Comparison of ENCODE assay signal across 18 cellular contexts in the genomic region with DNA sequence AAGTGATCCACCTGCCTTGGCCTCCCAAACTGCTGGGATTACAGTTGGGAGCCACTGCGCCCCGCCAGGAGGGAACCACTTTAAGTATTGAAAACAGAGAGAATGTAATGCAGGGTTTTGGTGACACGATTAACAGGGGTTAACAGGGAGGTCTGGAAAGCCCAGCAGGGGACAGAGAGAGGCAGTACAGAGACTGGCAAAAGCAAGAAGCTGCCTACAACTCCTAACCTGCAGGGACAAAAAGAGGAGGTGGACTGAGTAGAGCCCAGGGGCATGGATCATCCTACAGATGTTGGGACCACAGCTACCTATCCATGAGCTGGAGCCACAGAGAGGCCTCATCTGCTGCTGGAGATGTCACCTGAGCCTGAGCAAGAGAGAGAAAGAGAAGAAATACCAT. TPM values are rescaled to one million over a fixed set of nuclear protein-coding genes. Genes with fewer than 3 reads are reported as not detected.
A peak's percentile ranks its signal among the peaks of the same experiment; 100 is the strongest.
DNase-seq lines count a peak whose midpoint lies in the region; ATAC-seq and TF ChIP-seq lines count a peak whose summit lies in the region.
"Had no signal": no experiment of that assay in that cellular context is flagged by ENCODE, and none has a peak within 500 bp of the region (broad histone marks: within the 10 kb centered on the region; RNA-seq: fewer than 3 reads in every experiment).

No MANE protein-coding gene starts in this region.

- CTCF ChIA-PET in CD4-positive, alpha-beta T cell (lab: Charles Lee): no interaction called here

- no peak overlapping the region for H4K5ac ChIP-seq in mesendoderm (ENCODE audit: low read length)

- peaks cover 9% of the 10 kb centered on the region for H3K36me3 Mint-ChIP-seq in CD4-positive, alpha-beta T cell (ENCODE audit: low read depth)
- H3K36me3 Mint-ChIP-seq in T-helper 17 cell (ENCODE audit: low read depth): no peaks in the 10 kb centered on the region

- peaks cover 20% of the 10 kb centered on the region for H3K4me1 Mint-ChIP-seq in CD4-positive, alpha-beta T cell (ENCODE audit: low read depth)
- peaks cover 20% of the 10 kb centered on the region for H3K4me1 Mint-ChIP-seq in T-helper 17 cell

- WGBS in mesendoderm (ENCODE audit: extremely low coverage, insufficient coverage, low lambda C conversion rate): no CpG with 5 or more reads among the region's 3 CpGs

- no peak overlapping the region for H2BK15ac ChIP-seq in mesendoderm (replicated peaks; ENCODE audit: low read depth)

- H3K4me3 Mint-ChIP-seq in CD4-positive, alpha-beta T cell: peak overlapping the region; percentile 81
- no peak overlapping the region for H3K4me3 Mint-ChIP-seq in T-helper 17 cell
- H3K4me3 Mint-ChIP-seq: stimulated activated memory B cell treated with anti-CD40 and anti-IgM and Interleukin-4, amounts not matched to agents 10 μg/mL and 1 μg/mL and 100 μg/mL, for 72 hours had no signal

- H2BK5ac ChIP-seq in mesendoderm (ENCODE audit: low read length): no peak overlapping the region

- intact Hi-C loops in CD4-positive, alpha-beta T cell (cut with DNase I, micrococcal nuclease): loop anchor here in 1 of 2 experiments (5.0 kb wide), 1 partner anchor 139 kb away; a partner anchor contains a TSS

- H3K56ac ChIP-seq in mesendoderm (ENCODE audit: low read length): no peak overlapping the region

- H2BK120ac ChIP-seq in mesendoderm (ENCODE audit: low read depth, low read length): no peak overlapping the region

- H3K18ac ChIP-seq in mesendoderm (ENCODE audit: low read length): no peak overlapping the region

- no peak for ATAC-seq in CD4-positive, alpha-beta T cell (ENCODE audit: poor library complexity)
- ATAC-seq in T-helper 17 cell: no peak
- ATAC-seq: Right ventricle myocardium inferior; stimulated activated memory B cell treated with anti-CD40 and anti-IgM and Interleukin-4, amounts not matched to agents 10 μg/mL and 1 μg/mL and 100 μg/mL, for 72 hours had no signal

- H3K36me3 ChIP-seq in mesendoderm (ENCODE audit: control insufficient read depth, insufficient read depth, low read length): peaks cover 7% of the 10 kb centered on the region
- H3K36me3 ChIP-seq: thoracic aorta had no signal

- no peak overlapping the region for H3K4ac ChIP-seq in mesendoderm (ENCODE audit: low read depth, low read length)

- POLR2A ChIA-PET in CD4-positive, alpha-beta T cell (lab: Charles Lee): interaction anchor here (0.6 kb wide), 1 partner anchor 26 kb away, joined by 3 read pairs; no protein-coding TSS in a partner anchor

- no peaks in the 10 kb centered on the region for H3K9me3 ChIP-seq in CD4-positive, alpha-beta T cell (ENCODE audit: control insufficient read depth, low read length)
- no peaks in the 10 kb centered on the region for H3K9me3 ChIP-seq in T-helper 17 cell (ENCODE audit: control insufficient read depth, low read length, poor library complexity, severe bottlenecking)
- H3K9me3 ChIP-seq: thoracic aorta had no signal

- no peaks in the 10 kb centered on the region for H3K27me3 ChIP-seq in CD4-positive, alpha-beta T cell (ENCODE audit: control insufficient read depth, insufficient read depth, low read length)
- no peaks in the 10 kb centered on the region for H3K27me3 ChIP-seq in mesendoderm (ENCODE audit: insufficient read depth, low read length, poor library complexity)

- peaks cover 14% of the 10 kb centered on the region for H3K4me1 ChIP-seq in mesendoderm (ENCODE audit: control insufficient read depth, low read depth, low read length)

- H3K4me3 ChIP-seq in mesendoderm (ENCODE audit: low read length): no peak overlapping the region
- H3K4me3 ChIP-seq: thoracic aorta had no signal

- no peak overlapping the region for H3K23ac ChIP-seq in mesendoderm (ENCODE audit: low read length)

- H2AK5ac ChIP-seq in mesendoderm (ENCODE audit: low read length): no peak overlapping the region

- no peak for DNase-seq in CD4-positive, alpha-beta T cell
- peak; percentile 40 for DNase-seq in ELF-1 (ENCODE audit: low read depth, low spot score)
- no peak for DNase-seq in T-helper 17 cell
- DNase-seq in mesendoderm: peak; percentile 11
- DNase-seq in DMS 273 (lab: John Stamatoyannopoulos, UW; ENCODE audit: unreplicated experiment): no peak
- DNase-seq in amniotic stem cell (lab: John Stamatoyannopoulos, UW): no peak
- no peak for DNase-seq in effector CD4-positive, alpha-beta T cell
- DNase-seq: aorta; DMS 273 treated with DMSO at 0.1 percent for 48 hours; kidney; mesenchymal stem cell; MM.1S; NCI-H1694 treated with DMSO at 0.1 percent for 48 hours; NCI-H446; stimulated activated CD4-positive, alpha-beta T cell treated with anti-CD3 and anti-CD28 coated beads, Interleukin-15, amount 100 ng/mL, for 24 hours had no signal

- no peak overlapping the region for H4K8ac ChIP-seq in mesendoderm (ENCODE audit: low read depth, low read length)

- H3K4me2 ChIP-seq in mesendoderm (ENCODE audit: low read length): no peak overlapping the region

- no peaks in the 10 kb centered on the region for H3K9me3 Mint-ChIP-seq in CD4-positive, alpha-beta T cell
- H3K9me3 Mint-ChIP-seq: stimulated activated memory B cell treated with anti-CD40 and anti-IgM and Interleukin-4, amounts not matched to agents 10 μg/mL and 1 μg/mL and 100 μg/mL, for 72 hours had no signal

- no peak overlapping the region for H3K27ac Mint-ChIP-seq in CD4-positive, alpha-beta T cell
- H3K27ac Mint-ChIP-seq in T-helper 17 cell: peak overlapping the region; percentile 34
- H3K27ac Mint-ChIP-seq: stimulated activated memory B cell treated with anti-CD40 and anti-IgM and Interleukin-4, amounts not matched to agents 10 μg/mL and 1 μg/mL and 100 μg/mL, for 72 hours had no signal

- H3K27ac ChIP-seq in CD4-positive, alpha-beta T cell (ENCODE audit: low read depth, low read length): no peak overlapping the region
- no peak overlapping the region for H3K27ac ChIP-seq in mesendoderm (ENCODE audit: low read depth, low read length)
- H3K27ac ChIP-seq: thoracic aorta had no signal

- H3K79me1 ChIP-seq in mesendoderm (ENCODE audit: low read length): peaks cover 18% of the 10 kb centered on the region

- H3K27me3 Mint-ChIP-seq in CD4-positive, alpha-beta T cell: no peaks in the 10 kb centered on the region
- H3K27me3 Mint-ChIP-seq in T-helper 17 cell: no peaks in the 10 kb centered on the region
- H3K27me3 Mint-ChIP-seq: stimulated activated memory B cell treated with anti-CD40 and anti-IgM and Interleukin-4, amounts not matched to agents 10 μg/mL and 1 μg/mL and 100 μg/mL, for 72 hours had no signal

- no peak for TF ChIP-seq CTCF in CD4-positive, alpha-beta T cell (IDR thresholded peaks at IDR 0.05)

- peaks cover 30% of the 10 kb centered on the region for H3K79me2 ChIP-seq in mesendoderm (ENCODE audit: control insufficient read depth, insufficient read depth, low read length)

- no peak overlapping the region for H3K9ac ChIP-seq in mesendoderm (ENCODE audit: low read length)

RNA-seq across cellular contexts. Expression of a gene that starts 1.7 kb away (rescaled TPM):
- 1 to 10 TPM; 4.0 to 4.8 TPM for total RNA-seq in CD4-positive, alpha-beta T cell
- 1 to 10 TPM; 8.5 to 9.4 TPM for total RNA-seq in T-helper 17 cell
- 63.0 TPM for polyA plus RNA-seq in mesendoderm (2013, experiment 1 of 2)
- polyA plus RNA-seq in mesendoderm (2013, experiment 2 of 2): 65.1 TPM

RNA-seq across cellular contexts. Expression of a gene that starts 27.4 kb away (rescaled TPM):
- 10 to 100 TPM; 18.4 to 21.0 TPM for total RNA-seq in CD4-positive, alpha-beta T cell
- total RNA-seq in T-helper 17 cell: 10 to 100 TPM; 44.6 to 53.5 TPM
- polyA plus RNA-seq in mesendoderm (2013, experiment 1 of 2): 44.0 TPM
- polyA plus RNA-seq in mesendoderm (2013, experiment 2 of 2): 44.6 TPM

RNA-seq across cellular contexts. Expression of a gene that starts 42.9 kb away (rescaled TPM):
- total RNA-seq in CD4-positive, alpha-beta T cell: 1 to 10 TPM in 1 of 2 experiments, under 1 TPM in 1; 0.95 to 1.0 TPM
- total RNA-seq in T-helper 17 cell: 1 to 10 TPM; 1.1 to 1.9 TPM
- polyA plus RNA-seq in mesendoderm (2013, experiment 1 of 2): 12.0 TPM
- polyA plus RNA-seq in mesendoderm (2013, experiment 2 of 2): 12.9 TPM

Comparison
In these comparisons a context has a peak if more than half of its experiments do, and no peak if none do; other contexts are left out.
1. DNase-seq: peak in ELF-1 (single experiment) and mesendoderm (single experiment); none in CD4-positive, alpha-beta T cell (0 of 10), T-helper 17 cell (0 of 3), DMS 273 (single experiment), amniotic stem cell (single experiment) and effector CD4-positive, alpha-beta T cell (single experiment).